9 cellular contexts compared by ENCODE assay signal in the genomic region with DNA sequence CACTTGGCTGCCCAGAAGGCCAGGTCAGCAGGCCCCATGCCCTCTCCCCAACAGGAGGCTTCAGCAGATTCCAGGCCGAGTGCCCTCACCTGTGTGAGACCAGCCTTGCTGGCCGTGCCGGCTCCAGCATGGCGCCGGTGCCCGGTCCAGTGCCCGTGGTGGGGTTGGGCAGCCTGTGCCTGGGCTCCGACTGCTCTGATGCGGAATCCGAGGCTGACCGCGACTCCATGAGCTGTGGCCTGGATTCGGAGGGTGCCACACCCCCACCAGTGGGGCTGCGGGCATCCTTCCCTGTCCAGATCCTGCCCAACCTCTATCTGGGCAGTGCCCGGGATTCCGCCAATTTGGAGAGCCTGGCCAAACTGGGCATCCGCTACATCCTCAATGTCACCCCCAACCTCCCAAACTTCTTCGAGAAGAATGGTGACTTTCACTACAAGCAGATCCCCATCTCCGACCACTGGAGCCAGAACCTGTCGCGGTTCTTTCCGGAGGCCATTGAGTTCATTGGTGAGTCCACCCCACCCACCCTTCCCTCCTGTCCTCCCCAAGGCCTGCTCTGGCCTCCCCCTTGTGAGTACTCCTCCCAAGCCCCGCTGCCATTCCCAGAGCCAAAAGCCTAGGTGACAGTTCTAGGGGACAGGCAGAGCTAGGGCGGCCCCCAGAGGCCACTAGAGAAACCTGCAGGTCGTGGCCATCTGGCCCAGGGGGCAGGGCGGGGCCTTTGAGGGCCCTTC. TPM values are rescaled to one million over a fixed set of nuclear protein-coding genes. Genes with fewer than 3 reads are reported as not detected.
DNase-seq lines count a peak whose midpoint lies in the region; ATAC-seq, FAIRE-seq and TF ChIP-seq lines count a peak whose summit lies in the region.
"Had no signal": no experiment of that assay in that cellular context is flagged by ENCODE, and none has a peak within 500 bp of the region (broad histone marks: within the 10 kb centered on the region; RNA-seq: fewer than 3 reads in every experiment).

No MANE protein-coding gene starts in this region.

- H3K9ac ChIP-seq in kidney (ENCODE audit: low read length in 2 of 2): peak overlapping the region in 1 of 2 donors; percentile 46

- TF ChIP-seq CTCF in AG10803 (conservative IDR thresholded peaks at IDR 0.05; ENCODE audit: low read length): peak; percentile 32; the same call in 1 of the 2 replicates
- peak; percentile 16 for TF ChIP-seq CTCF in kidney (IDR thresholded peaks at IDR 0.05; ENCODE audit: borderline replicate concordance, extremely low read depth, insufficient read depth)
- TF ChIP-seq CTCF in uterus (IDR thresholded peaks at IDR 0.05): no peak

- no peaks in the 10 kb centered on the region for H3K36me3 ChIP-seq in kidney (ENCODE audit: control insufficient read depth in 1 of 2, insufficient read depth in 2 of 2, low read length in 2 of 2)
- H3K36me3 ChIP-seq in uterus: no peaks in the 10 kb centered on the region
- H3K36me3 ChIP-seq: ascending aorta had no signal

- H3K4me3 ChIP-seq in AG10803 (ENCODE audit: low read length) (no peak overlapping the region), kidney (ENCODE audit: low read length in 2 of 2) (peak overlapping the region in 1 of 2 donors; percentile 47), uterus (no peak overlapping the region)
- H3K4me3 ChIP-seq: ascending aorta had no signal

- H3K9me3 ChIP-seq in kidney (ENCODE audit: control insufficient read depth in 1 of 2, low read length in 2 of 2) (no peaks in the 10 kb centered on the region), uterus (no peaks in the 10 kb centered on the region)
- H3K9me3 ChIP-seq: ascending aorta had no signal

- TF ChIP-seq POLR2A in uterus (IDR thresholded peaks at IDR 0.05): no peak

- H3K27me3 ChIP-seq in uterus: peaks cover 0 to 13% of the 10 kb centered on the region in 2 donors

- H3K4me1 ChIP-seq in kidney (ENCODE audit: control insufficient read depth in 1 of 2, insufficient read depth in 1 of 2, low read depth in 1 of 2, low read length in 2 of 2) (peaks cover 0 to 2% of the 10 kb centered on the region in 2 donors), uterus (peaks cover 0 to 4% of the 10 kb centered on the region in 2 donors)

- no peak for FAIRE-seq in kidney (lab: Jason Lieb, UNC)

- ATAC-seq in GM18907 (IDR thresholded peaks at IDR 0.05; ENCODE audit: unreplicated experiment) (peak; percentile 49), GM21360 (IDR thresholded peaks at IDR 0.05; ENCODE audit: unreplicated experiment) (no peak), HG03196 (IDR thresholded peaks at IDR 0.05; ENCODE audit: unreplicated experiment) (no peak)

- intact Hi-C loops in kidney (cut with DNase I): no loop called here
- intact Hi-C loops in uterus (cut with DNase I; ENCODE audit: low total_unique reads): no loop called here

- H3K27ac ChIP-seq in kidney (ENCODE audit: low read depth in 2 of 2, low read length in 2 of 2) (peak overlapping the region in 1 of 2 donors; percentile 9), uterus (no peak overlapping the region)
- H3K27ac ChIP-seq: ascending aorta had no signal

- DNase-seq in AG10803 (ENCODE audit: low read depth): no peak
- DNase-seq in NCI-H748 (lab: John Stamatoyannopoulos, UW; ENCODE audit: unreplicated experiment): peak; percentile 54
- DNase-seq in activated T-cell treated with anti-CD3 and anti-CD28 coated beads, Interleukin-2, amount 50 U/mL, for 1 hour: peak; percentile 37
- peak; percentile 78 for DNase-seq in kidney
- DNase-seq in uterus: peak; percentile 9 to 10

RNA-seq across cellular contexts. Expression of gene DUSP9, which starts 2.3 kb away (rescaled TPM):
- total RNA-seq in kidney (4.7 TPM), uterus (under 1 TPM in 1 of 4 donors, not detected in 3; 0.21 TPM)
- polyA plus RNA-seq in kidney (ENCODE audit: insufficient read depth, low read depth, low replicate concordance): 81.4 TPM
- total RNA-seq: ascending aorta had no signal

RNA-seq across cellular contexts. Expression of gene PNCK, which starts 24.3 kb away (rescaled TPM):
- total RNA-seq in kidney (1.5 TPM), uterus (1 to 10 TPM in 3 of 4 donors, not detected in 1; 1.8 to 8.5 (median 5.9) TPM)
- 5.5 TPM for polyA plus RNA-seq in kidney (ENCODE audit: insufficient read depth, low read depth, low replicate concordance)

RNA-seq across cellular contexts. Expression of gene SLC6A8, which starts 38.4 kb away (rescaled TPM):
- total RNA-seq in kidney (110 TPM), uterus (10 to 100 TPM in 2 of 4 donors, 1 to 10 TPM in 2; 4.7 to 40.3 (median 11.2) TPM)
- polyA plus RNA-seq in kidney (ENCODE audit: insufficient read depth, low read depth, low replicate concordance): 79.7 TPM

RNA-seq across cellular contexts. Expression of gene CCNQ, which starts 50.4 kb away (rescaled TPM):
- total RNA-seq in kidney (14.6 TPM), uterus (10 to 100 TPM; 14.9 to 94.5 (median 29.3) TPM)
- 35.4 TPM for polyA plus RNA-seq in kidney (ENCODE audit: insufficient read depth, low read depth, low replicate concordance)

Comparison
In these comparisons a context has a peak if more than half of its experiments do, and no peak if none do; other contexts are left out.
1. CTCF ChIP-seq: peak in AG10803 (single experiment) and kidney (single experiment); none in uterus (0 of 4).